Comparison of ENCODE assay signal across 19 cellular contexts in the genomic region with DNA sequence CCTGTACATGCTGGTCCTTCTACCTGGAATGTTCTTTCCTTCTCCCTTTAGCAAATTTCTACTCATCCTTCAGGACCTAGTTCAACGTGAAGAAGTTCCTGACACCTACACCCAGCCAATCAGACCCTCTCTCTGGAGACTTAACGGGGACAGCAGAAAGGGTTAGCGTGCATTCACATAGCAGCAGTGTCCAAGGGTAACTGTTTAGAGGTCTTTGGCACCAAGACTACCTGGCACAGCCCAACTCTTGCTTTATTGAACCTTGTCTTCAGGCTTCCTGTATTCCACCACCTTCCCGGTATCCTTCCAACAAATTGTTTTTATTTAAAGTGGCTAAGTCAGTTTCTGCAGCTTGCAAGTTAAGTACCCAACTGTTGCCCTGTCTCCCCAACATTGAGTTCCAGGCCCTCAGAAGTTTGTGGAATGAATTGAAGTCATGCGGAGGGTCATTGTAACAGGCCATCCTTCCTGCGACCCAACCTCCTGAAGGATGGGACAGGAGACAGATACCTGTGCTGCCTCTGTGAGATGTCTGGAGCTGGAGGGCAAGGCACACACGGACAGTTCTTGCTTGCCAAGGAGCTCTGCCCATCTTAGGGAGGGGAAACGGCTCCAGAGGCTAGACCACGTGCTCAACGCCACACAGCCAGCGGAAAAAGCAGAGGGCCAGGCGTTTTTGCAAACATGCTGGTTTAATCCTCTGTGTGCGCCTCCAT. TPM values are rescaled to one million over a fixed set of nuclear protein-coding genes. Genes with fewer than 3 reads are reported as not detected.
DNase-seq lines count a peak whose midpoint lies in the region; ATAC-seq and TF ChIP-seq lines count a peak whose summit lies in the region.
"Had no signal": no experiment of that assay in that cellular context is flagged by ENCODE, and none has a peak within 500 bp of the region (broad histone marks: within the 10 kb centered on the region; RNA-seq: fewer than 3 reads in every experiment).

No MANE protein-coding gene starts in this region.

- TF ChIP-seq CTCF in CD4-positive, alpha-beta T cell (IDR thresholded peaks at IDR 0.05): no peak
- TF ChIP-seq CTCF in GM20000 (IDR thresholded peaks at IDR 0.05; ENCODE audit: extremely low read depth, missing control alignments) (no peak), chondrocyte (IDR thresholded peaks at IDR 0.05) (no peak), neural cell (IDR thresholded peaks at IDR 0.05; ENCODE audit: poor library complexity, severe bottlenecking) (no peak), sigmoid colon (IDR thresholded peaks at IDR 0.05) (no peak)

- H3K36me3 ChIP-seq in neural cell (ENCODE audit: insufficient read depth, low read length) (no peaks in the 10 kb centered on the region), sigmoid colon (no peaks in the 10 kb centered on the region)
- H3K36me3 ChIP-seq: SJCRH30, suprapubic skin had no signal

- H3K27me3 ChIP-seq in CD4-positive, alpha-beta T cell (ENCODE audit: control insufficient read depth, insufficient read depth, low read length): no peaks in the 10 kb centered on the region
- H3K27me3 ChIP-seq in neural cell (ENCODE audit: insufficient read depth, low read depth, low read length) (peaks cover 22% of the 10 kb centered on the region), sigmoid colon (no peaks in the 10 kb centered on the region)
- H3K27me3 ChIP-seq: suprapubic skin had no signal

- no peak for TF ChIP-seq RAD21 in neural cell (conservative IDR thresholded peaks at IDR 0.05)

- no peak for ATAC-seq in CD4-positive, alpha-beta T cell (ENCODE audit: poor library complexity)

- CTCF ChIA-PET in CD4-positive, alpha-beta T cell (lab: Charles Lee): interaction anchor here (0.8 to 3.0 kb wide), 3 partner anchors 9 to 14 kb away, joined by 3 to 26 read pairs (median 5); partner anchors contain the start of gene WNT7A

- peaks cover 0 to 20% (median 15%) of the 10 kb centered on the region in 4 donors for H3K4me1 ChIP-seq in sigmoid colon
- H3K4me1 ChIP-seq: SJCRH30 had no signal

- H3F3A ChIP-seq in neural cell (ENCODE audit: insufficient read depth, low read length, poor library complexity, severe bottlenecking): no peaks in the 10 kb centered on the region

- no peak overlapping the region for H3K4me2 ChIP-seq in neural cell (ENCODE audit: low read length)

- no peaks in the 10 kb centered on the region for H3K79me2 ChIP-seq in neural cell (replicated peaks; ENCODE audit: insufficient read depth, low read length)

- TF ChIP-seq EP300 in neural cell (conservative IDR thresholded peaks at IDR 0.05; ENCODE audit: poor library complexity, severe bottlenecking): no peak
- no peak for TF ChIP-seq EP300 in sigmoid colon (IDR thresholded peaks at IDR 0.05)

- H3K4me3 ChIP-seq in neural cell (ENCODE audit: low read length): peak overlapping the region; percentile 71
- H3K4me3 ChIP-seq in sigmoid colon: no peak overlapping the region

- H3K9me2 ChIP-seq in neural cell (ENCODE audit: insufficient read depth, low read length): no peaks in the 10 kb centered on the region

- intact Hi-C loops in CD4-positive, alpha-beta T cell (cut with DNase I, micrococcal nuclease): loop anchor here (5.0 to 10.0 kb wide), 4 partner anchors 281 to 1201 kb away; partner anchors contain the start of genes LSM3 (in 2 of the 2), XPC (in 2 of the 2), RBSN (in 1 of the 2) and RPL32 (in 1 of the 2)
- intact Hi-C loops in sigmoid colon (cut with DNase I): loop anchor here (2.0 to 10.0 kb wide), 2 partner anchors 571 to 757 kb away; partner anchors contain the start of gene CCDC174

- H4K20me1 ChIP-seq in neural cell (ENCODE audit: insufficient read depth): no peaks in the 10 kb centered on the region

- peaks cover 3% of the 10 kb centered on the region for H3K9me3 Mint-ChIP-seq in CD4-positive, alpha-beta T cell
- H3K9me3 Mint-ChIP-seq in chondrocyte (ENCODE audit: low read depth): peaks cover 8% of the 10 kb centered on the region

- H3K27ac ChIP-seq in CD4-positive, alpha-beta T cell (ENCODE audit: low read depth, low read length): no peak overlapping the region
- H3K27ac ChIP-seq in neural cell (ENCODE audit: low read length): no peak overlapping the region
- peak overlapping the region in 2 of 4 donors; percentile 77 to 79 for H3K27ac ChIP-seq in sigmoid colon
- H3K27ac ChIP-seq: SJCRH30, suprapubic skin had no signal

- no peak overlapping the region for H3K9ac ChIP-seq in neural cell (ENCODE audit: low read length)

- no peaks in the 10 kb centered on the region for H3K27me3 Mint-ChIP-seq in CD4-positive, alpha-beta T cell
- H3K27me3 Mint-ChIP-seq in chondrocyte (ENCODE audit: low read depth): peaks cover 2% of the 10 kb centered on the region

- peaks cover 26% of the 10 kb centered on the region for H3K36me3 Mint-ChIP-seq in CD4-positive, alpha-beta T cell (ENCODE audit: low read depth)
- peaks cover 2% of the 10 kb centered on the region for H3K36me3 Mint-ChIP-seq in chondrocyte (ENCODE audit: low read depth)

- peaks cover 54% of the 10 kb centered on the region for H3K4me1 Mint-ChIP-seq in CD4-positive, alpha-beta T cell (ENCODE audit: low read depth)
- H3K4me1 Mint-ChIP-seq in chondrocyte (ENCODE audit: low read depth): peaks cover 17% of the 10 kb centered on the region

- no peak for DNase-seq in CD4-positive, alpha-beta T cell
- DNase-seq in GM20000 (ENCODE audit: low spot score): peak; percentile 5
- no peak for DNase-seq in chondrocyte (ENCODE audit: low spot score)
- DNase-seq in glomerular visceral epithelial cell (ENCODE audit: extremely low spot score): no peak
- DNase-seq in sigmoid colon: no peak
- DNase-seq in NCI-H1417 (lab: John Stamatoyannopoulos, UW): no peak
- DNase-seq in C1 segment of cervical spinal cord (lab: John Stamatoyannopoulos, UW): no peak
- DNase-seq: activated CD4-positive, alpha-beta T cell treated with anti-CD3 and anti-CD28 coated beads, Interleukin-2, amount 50 U/mL, for 48 hours; activated gamma-delta T cell; dermis blood vessel endothelial cell; DMS79; NCI-H1694; NCI-H446 treated with DMSO at 0.1 percent for 48 hours; SJCRH30 had no signal

- TF ChIP-seq POLR2A in sigmoid colon (IDR thresholded peaks at IDR 0.05): no peak

- POLR2A ChIA-PET in CD4-positive, alpha-beta T cell (lab: Charles Lee): interaction anchor here (0.5 to 3.3 kb wide), 6 partner anchors 14 to 757 kb away, joined by 3 to 29 read pairs (median 3); partner anchors contain the start of genes CCDC174, CHCHD4, LSM3 and TMEM43

- H3K4me3 Mint-ChIP-seq in CD4-positive, alpha-beta T cell: peak overlapping the region; percentile 83
- H3K4me3 Mint-ChIP-seq in chondrocyte (ENCODE audit: unreplicated experiment): peak overlapping the region; percentile 93

- H3K9me3 ChIP-seq in CD4-positive, alpha-beta T cell (ENCODE audit: control insufficient read depth, low read length): peaks cover 2% of the 10 kb centered on the region
- H3K9me3 ChIP-seq in neural cell (ENCODE audit: low read length) (no peaks in the 10 kb centered on the region), sigmoid colon (no peaks in the 10 kb centered on the region)
- H3K9me3 ChIP-seq: SJCRH30, suprapubic skin had no signal

- H3K27ac Mint-ChIP-seq in CD4-positive, alpha-beta T cell: peak overlapping the region; percentile 12
- no peak overlapping the region for H3K27ac Mint-ChIP-seq in chondrocyte (ENCODE audit: unreplicated experiment)

- 69 to 80% methylated on average over 13 of the region's 13 CpGs for WGBS in sigmoid colon, 2 donors

- no peak overlapping the region for H2AFZ ChIP-seq in neural cell (ENCODE audit: low read depth, low read length)

TF ChIP-seq in neural cell, 6 proteins besides CTCF, POLR2A, EP300 and RAD21:
- TF ChIP-seq TAF1 (IDR thresholded peaks at IDR 0.05; ENCODE audit: low read depth) (no peak), MXI1 (conservative IDR thresholded peaks at IDR 0.05; ENCODE audit: poor library complexity, severe bottlenecking) (no peak), EZH2 (IDR thresholded peaks at IDR 0.05; ENCODE audit: borderline replicate concordance, insufficient read depth, low read length, poor library complexity, severe bottlenecking) (no peak), SMC3 (conservative IDR thresholded peaks at IDR 0.05; ENCODE audit: poor library complexity) (no peak), REST (IDR thresholded peaks at IDR 0.05; ENCODE audit: borderline replicate concordance) (no peak), POLR2AphosphoS5 (IDR thresholded peaks at IDR 0.05) (no peak)

RNA-seq across cellular contexts. Expression of gene WNT7A, which starts 14.4 kb away (rescaled TPM):
- total RNA-seq in CD4-positive, alpha-beta T cell: 10 to 100 TPM; 22.4 to 24.7 TPM
- total RNA-seq in chondrocyte: not detected in 3 replicates
- 13.3 and 17.7 TPM in 2 replicates for polyA plus RNA-seq in neural cell
- polyA minus RNA-seq in neural cell: 35.8 and 37.4 TPM in 2 replicates
- total RNA-seq in sigmoid colon: not detected
- under 1 TPM in 1 of 3 donors, not detected in 2; 0.03 TPM for polyA plus RNA-seq in sigmoid colon
- total RNA-seq: OCI-LY7, pulmonary artery endothelial cell, SJCRH30 had no signal
- polyA plus RNA-seq: BJ had no signal

Comparison
In these comparisons a context has a peak if more than half of its experiments do, and no peak if none do; other contexts are left out.
1. RNA of gene WNT7A, which starts 14.4 kb away (total RNA-seq): 22.4 to 24.7 TPM in CD4-positive, alpha-beta T cell; not detected in chondrocyte and not detected in sigmoid colon; every median in the first group is over 10 times any median in the second.